In genomic region chr5:2748180-2748840, GRCh38 we compare ENCODE assay signal across 24 cellular contexts. TPM values are rescaled to one million over a fixed set of nuclear protein-coding genes. Genes with fewer than 3 reads are reported as not detected.
DNase-seq lines count a peak whose midpoint lies in the region; ATAC-seq, FAIRE-seq and TF ChIP-seq lines count a peak whose summit lies in the region.
"Had no signal": no experiment of that assay in that cellular context is flagged by ENCODE, and none has a peak within 500 bp of the region (broad histone marks: within the 10 kb centered on the region; RNA-seq: fewer than 3 reads in every experiment).

No MANE protein-coding gene starts in this region.

- peaks cover 26% of the 10 kb centered on the region for H3K4me1 ChIP-seq in HUES6 (ENCODE audit: control insufficient read depth, insufficient read depth, low read length)
- H3K4me1 ChIP-seq in endothelial cell of umbilical vein (ENCODE audit: control insufficient read depth, extremely low read depth, insufficient read depth, low read length): no peaks in the 10 kb centered on the region
- no peaks in the 10 kb centered on the region for H3K4me1 ChIP-seq in CD4-positive, alpha-beta memory T cell (ENCODE audit: insufficient read depth, low read length)
- H3K4me1 ChIP-seq: gastrocnemius medialis had no signal

- H3K36me3 ChIP-seq in HUES6 (ENCODE audit: control insufficient read depth, insufficient read depth, low read length) (peaks cover 40% of the 10 kb centered on the region), endothelial cell of umbilical vein (ENCODE audit: control insufficient read depth in 2 of 2, extremely low read depth in 1 of 2, insufficient read depth in 2 of 2, low read length in 2 of 2) (no peaks in the 10 kb centered on the region)
- no peaks in the 10 kb centered on the region for H3K36me3 ChIP-seq in CD4-positive, alpha-beta memory T cell (ENCODE audit: insufficient read depth, low read length)
- H3K36me3 ChIP-seq: gastrocnemius medialis, prostate gland had no signal

- H3K36me3 Mint-ChIP-seq in CD4-positive, alpha-beta memory T cell: no peaks in the 10 kb centered on the region
- H3K36me3 Mint-ChIP-seq: natural killer cell had no signal

- no TSS peak for BruUV-seq in endothelial cell of umbilical vein (replicated peaks; lab: Mats Ljungman, UMichigan)

- H3K27me3 Mint-ChIP-seq in CD4-positive, alpha-beta memory T cell: peaks cover 41 to 43% of the 10 kb centered on the region in 2 donors

- dilution Hi-C loops in endothelial cell of umbilical vein (cut with MboI; ENCODE audit: extremely low pct_ligation_motif_present, low sequenced_read_pairs): no loop called here

- intact Hi-C loops in endothelial cell of umbilical vein (cut with micrococcal nuclease): loop anchor here (10.0 kb wide), 1 partner anchor 846 kb away; the partner anchor contains the start of gene IRX1
- intact Hi-C loops in CD4-positive, alpha-beta memory T cell (cut with micrococcal nuclease): no loop called here

- no peak overlapping the region for H3K4me3 Mint-ChIP-seq in CD4-positive, alpha-beta memory T cell
- H3K4me3 Mint-ChIP-seq: HFFc6; memory B cell; natural killer cell; T-helper 1 cell treated with Interleukin-12 subunit alpha and Interleukin-12 subunit beta and Interleukin-4 antibody, amounts not matched to agents 30 μg/mL and 1 μg/mL, for 36 hours had no signal

- H3K9me1 ChIP-seq in endothelial cell of umbilical vein (replicated peaks; ENCODE audit: control insufficient read depth, extremely low read depth, insufficient read depth, low read length): no peaks in the 10 kb centered on the region

- H3K27ac Mint-ChIP-seq in CD4-positive, alpha-beta memory T cell: no peak overlapping the region
- H3K27ac Mint-ChIP-seq: activated T-helper 2 cell treated with anti-CD3 and anti-CD28 coated beads, Interferon-gamma antibody, Interleukin-2, Interleukin-4, amounts not matched to agents 10 μg/mL and 5 μg/mL and 100 μg/mL, durations not matched to agents 14 hours and 24 hours and 36 hours; HFFc6; memory B cell; natural killer cell; WTC11 had no signal

- H3K9me3 ChIP-seq in HUES6 (ENCODE audit: control insufficient read depth, insufficient read depth, low read depth, low read length) (no peaks in the 10 kb centered on the region), endothelial cell of umbilical vein (replicated peaks; ENCODE audit: control insufficient read depth, insufficient read depth, low read length) (no peaks in the 10 kb centered on the region)
- no peaks in the 10 kb centered on the region for H3K9me3 ChIP-seq in CD4-positive, alpha-beta memory T cell (ENCODE audit: control insufficient read depth in 1 of 2, low read length in 2 of 2)
- H3K9me3 ChIP-seq: gastrocnemius medialis, prostate gland had no signal

- CTCF ChIA-PET in AG04449 (lab: Yijun Ruan, JAX) (no interaction called here), endothelial cell of umbilical vein (lab: Charles Lee) (no interaction called here)
- CTCF ChIA-PET in CD4-positive, alpha-beta memory T cell (lab: Charles Lee; ENCODE audit: partially characterized antibody): no interaction called here

- no peaks in the 10 kb centered on the region for H3K79me2 ChIP-seq in endothelial cell of umbilical vein (ENCODE audit: control insufficient read depth, insufficient read depth, low read length)

- H3K9ac ChIP-seq in HUES6 (ENCODE audit: low read length) (peak overlapping the region; percentile 95), endothelial cell of umbilical vein (replicated peaks; ENCODE audit: extremely low read depth, insufficient read depth, low read length) (no peak overlapping the region)

- no peak overlapping the region for H2AFZ ChIP-seq in endothelial cell of umbilical vein (ENCODE audit: low read depth, low read length)

- no peak for TF ChIP-seq CTCF in AG04449 (IDR thresholded peaks at IDR 0.05; ENCODE audit: insufficient read depth, low read length, missing control alignments)
- TF ChIP-seq CTCF in endothelial cell of umbilical vein (IDR thresholded peaks at IDR 0.05; ENCODE audit: extremely low read depth in 1 of 2, insufficient read depth in 1 of 2, low read depth in 1 of 2, low read length in 2 of 2): no peak

- H3K4me1 Mint-ChIP-seq in CD4-positive, alpha-beta memory T cell: peaks cover 0 to 10% (median 1%) of the 10 kb centered on the region in 4 donors
- H3K4me1 Mint-ChIP-seq: natural killer cell had no signal

- no peak for ATAC-seq in HG03097 (IDR thresholded peaks at IDR 0.05; ENCODE audit: low FRiP score, unreplicated experiment)
- ATAC-seq: gastrocnemius medialis; natural killer cell; stimulated activated naive CD8-positive, alpha-beta T cell treated with anti-CD3 and anti-CD28 coated beads, Interleukin-15, Interleukin-2, amounts not matched to agents 100 U/mL and 50 U/mL, for 24 hours; WTC11 had no signal

- POLR2A ChIA-PET in AG04449 (lab: Yijun Ruan, JAX) (interaction anchor here (0.9 to 6.0 kb wide), 2 partner anchors 8 to 850 kb away, joined by 4 to 40 read pairs; no protein-coding TSS in a partner anchor), endothelial cell of umbilical vein (lab: Charles Lee) (no interaction called here)
- POLR2A ChIA-PET in CD4-positive, alpha-beta memory T cell (lab: Charles Lee; ENCODE audit: partially characterized antibody): no interaction called here

- no peak overlapping the region for H3K4me2 ChIP-seq in endothelial cell of umbilical vein (ENCODE audit: insufficient read depth, low read length)

- DNase-seq in AG04449 (ENCODE audit: low read depth, low spot score): no peak
- DNase-seq in endothelial cell of umbilical vein (ENCODE audit: low read depth, low spot score): no peak
- peak; percentile 9 for DNase-seq in mucosa of gallbladder (ENCODE audit: low spot score)
- no peak for DNase-seq in NCI-H2081 (lab: John Stamatoyannopoulos, UW)
- DNase-seq in NK-92 (lab: John Stamatoyannopoulos, UW; ENCODE audit: unreplicated experiment): no peak
- no peak for DNase-seq in CD4-positive, alpha-beta memory T cell
- DNase-seq: DND-41; gastrocnemius medialis; HFFc6; natural killer cell; NCI-H1694 treated with DMSO at 0.1 percent for 48 hours; SHP77 treated with DMSO at 0.1 percent for 48 hours; stimulated activated naive CD8-positive, alpha-beta T cell treated with anti-CD3 and anti-CD28 coated beads, Interleukin-15, Interleukin-2, amounts not matched to agents 100 U/mL and 50 U/mL, for 24 hours had no signal

- no peak overlapping the region for H3K27ac ChIP-seq in HUES6 (ENCODE audit: low read depth, low read length)
- no peak overlapping the region for H3K27ac ChIP-seq in endothelial cell of umbilical vein (ENCODE audit: insufficient read depth, low read depth, low read length)
- no peak overlapping the region for H3K27ac ChIP-seq in CD4-positive, alpha-beta memory T cell (ENCODE audit: low read depth, low read length)
- H3K27ac ChIP-seq: gastrocnemius medialis, prostate gland had no signal

- H3K4me3 ChIP-seq in AG04449 (ENCODE audit: low read depth, low read length): peak overlapping the region; percentile 77
- peak overlapping the region; percentile 85 for H3K4me3 ChIP-seq in HUES6 (ENCODE audit: low read depth, low read length)
- H3K4me3 ChIP-seq in endothelial cell of umbilical vein (replicated peaks in 1 of 3; ENCODE audit: insufficient read depth in 1 of 3, low read depth in 1 of 3, low read length in 3 of 3): no peak overlapping the region
- H3K4me3 ChIP-seq in CD4-positive, alpha-beta memory T cell (ENCODE audit: low read length in 2 of 2): no peak overlapping the region
- H3K4me3 ChIP-seq: gastrocnemius medialis, prostate gland had no signal

- TF ChIP-seq POLR2A in endothelial cell of umbilical vein (IDR thresholded peaks at IDR 0.05; ENCODE audit: low read depth, low read length): no peak

- no peaks in the 10 kb centered on the region for H4K20me1 ChIP-seq in endothelial cell of umbilical vein (replicated peaks; ENCODE audit: control insufficient read depth, extremely low read depth, insufficient read depth, low read length)

- peaks cover 52% of the 10 kb centered on the region for H3K27me3 ChIP-seq in HUES6 (ENCODE audit: control insufficient read depth, insufficient read depth, low read length)
- H3K27me3 ChIP-seq in endothelial cell of umbilical vein (ENCODE audit: control insufficient read depth in 2 of 2, insufficient read depth in 2 of 2, low read length in 2 of 2): peaks cover 39 to 73% of the 10 kb centered on the region in 2 experiments
- no peaks in the 10 kb centered on the region for H3K27me3 ChIP-seq in CD4-positive, alpha-beta memory T cell (ENCODE audit: insufficient read depth, low read length)

- FAIRE-seq in endothelial cell of umbilical vein (lab: Jason Lieb, UNC): no peak
- FAIRE-seq: endometrium, HTR-8/SVneo, urothelium cell line had no signal

- peaks cover 0 to 11% (median 4%) of the 10 kb centered on the region in 8 donors for H3K9me3 Mint-ChIP-seq in CD4-positive, alpha-beta memory T cell
- H3K9me3 Mint-ChIP-seq: HFFc6, memory B cell, natural killer cell, WTC11 had no signal

TF ChIP-seq in endothelial cell of umbilical vein, 7 proteins besides CTCF, POLR2A, EP300 and RAD21:
- TF ChIP-seq EZH2 (IDR thresholded peaks at IDR 0.05; ENCODE audit: borderline replicate concordance, low read depth, low read length, severe bottlenecking): peak; percentile 22
- no peak for TF ChIP-seq MYC (IDR thresholded peaks at IDR 0.05; ENCODE audit: low read depth, low read length)
- TF ChIP-seq GATA2 (IDR thresholded peaks at IDR 0.05; ENCODE audit: insufficient read depth, insufficient read length, low read depth, low read length): no peak
- no peak for TF ChIP-seq POLR2AphosphoS5 (IDR thresholded peaks at IDR 0.05; ENCODE audit: insufficient read depth, low read depth, low read length)
- TF ChIP-seq JUN (IDR thresholded peaks at IDR 0.05; ENCODE audit: borderline replicate concordance, insufficient read depth, insufficient read length, low read depth): no peak

RNA-seq across cellular contexts. Expression of gene IRX2, which starts 3.2 kb away (rescaled TPM):
- not detected in 2 replicates for total RNA-seq in endothelial cell of umbilical vein
- polyA plus RNA-seq in endothelial cell of umbilical vein: not detected in 2 replicates
- not detected in 2 replicates for polyA plus RNA-seq in endothelial cell of umbilical vein (2011; cell fraction: cytosol; rRNA removed)
- polyA plus RNA-seq in endothelial cell of umbilical vein (2011; cell fraction: nucleus; rRNA removed): not detected in 2 replicates
- polyA plus RNA-seq in endothelial cell of umbilical vein (2012): not detected in 2 replicates
- polyA minus RNA-seq in endothelial cell of umbilical vein: not detected in 2 replicates
- polyA minus RNA-seq in endothelial cell of umbilical vein (2011; cell fraction: cytosol; rRNA and poly(A)+ RNA removed): not detected
- not detected in 2 replicates for polyA minus RNA-seq in endothelial cell of umbilical vein (2011; cell fraction: nucleus; rRNA and poly(A)+ RNA removed)
- 0.26 TPM for total RNA-seq in mucosa of gallbladder
- not detected for total RNA-seq in CD4-positive, alpha-beta memory T cell
- polyA plus RNA-seq in CD4-positive, alpha-beta memory T cell: not detected
- total RNA-seq: activated T-helper 2 cell treated with anti-CD3 and anti-CD28 coated beads, Interferon-gamma antibody, Interleukin-2, Interleukin-4, amounts not matched to agents 10 μg/mL and 5 μg/mL and 100 μg/mL, durations not matched to agents 14 hours and 24 hours and 36 hours; natural killer cell had no signal
- polyA plus RNA-seq: AG04450 had no signal

Comparison
In these comparisons a context has a peak if more than half of its experiments do, and no peak if none do; other contexts are left out.
1. H3K4me3 ChIP-seq: peak in AG04449 (single experiment) and HUES6 (single experiment); none in endothelial cell of umbilical vein (0 of 3) and CD4-positive, alpha-beta memory T cell (0 of 2).